15 cellular contexts compared by ENCODE assay signal in genomic region chr6:126540161-126540560, GRCh38.
DNase-seq lines count a peak whose midpoint lies in the region; ATAC-seq and TF ChIP-seq lines count a peak whose summit lies in the region.
"Had no signal": no experiment of that assay in that cellular context is flagged by ENCODE, and none has a peak within 500 bp of the region (broad histone marks: within the 10 kb centered on the region; RNA-seq: fewer than 3 reads in every experiment).

No MANE protein-coding gene starts in this region.

- ATAC-seq in GM21786 (IDR thresholded peaks at IDR 0.05; ENCODE audit: unreplicated experiment): no peak
- ATAC-seq in psoas muscle: no peak
- ATAC-seq: A549, GM12878 had no signal

- no peak overlapping the region for H3K9ac ChIP-seq in adipocyte (ENCODE audit: low read length)

- H3K9me3 ChIP-seq in adipocyte (ENCODE audit: control insufficient read depth, low read length) (no peaks in the 10 kb centered on the region), psoas muscle (no peaks in the 10 kb centered on the region)
- H3K9me3 ChIP-seq: A549, BE2C had no signal

- H3K4me3 ChIP-seq in adipocyte (ENCODE audit: low read length): no peak overlapping the region
- H3K4me3 ChIP-seq in fibroblast of mammary gland (ENCODE audit: control insufficient read depth, low read depth, low read length): no peak overlapping the region
- no peak overlapping the region for H3K4me3 ChIP-seq in psoas muscle
- H3K4me3 ChIP-seq: A549, GM12878 had no signal

- H3K4me1 ChIP-seq in adipocyte (ENCODE audit: control insufficient read depth, insufficient read depth, low read length) (peaks cover 54% of the 10 kb centered on the region), psoas muscle (no peaks in the 10 kb centered on the region)
- H3K4me1 ChIP-seq: BE2C had no signal

- no peaks in the 10 kb centered on the region for H3K36me3 ChIP-seq in adipocyte (ENCODE audit: control insufficient read depth, insufficient read depth, low read length, severe bottlenecking)
- no peaks in the 10 kb centered on the region for H3K36me3 ChIP-seq in psoas muscle (ENCODE audit: insufficient read depth in 1 of 2, low read depth in 1 of 2)
- H3K36me3 ChIP-seq: BE2C had no signal

- H3K27ac ChIP-seq in psoas muscle: no peak overlapping the region
- H3K27ac ChIP-seq: A549, C4-2B had no signal

- DNase-seq in adipocyte (ENCODE audit: low read depth): peak; percentile 23
- peak; percentile 50 for DNase-seq in fibroblast of mammary gland (ENCODE audit: low read depth)
- DNase-seq in renal cortical epithelial cell (ENCODE audit: low read depth): peak; percentile 11
- DNase-seq in dedifferentiated amniotic fluid mesenchymal stem cell (ENCODE audit: extremely low spot score): no peak
- no peak for DNase-seq in psoas muscle
- no peak for DNase-seq in mucosa of gallbladder (ENCODE audit: low spot score)
- DNase-seq: BE2C; CD4-positive, alpha-beta memory T cell; DMS79; GOT3; H9 had no signal

- intact Hi-C loops in psoas muscle (cut with DNase I): no loop called here

- no peak for TF ChIP-seq CTCF in fibroblast of mammary gland (conservative IDR thresholded peaks at IDR 0.05; ENCODE audit: control insufficient read depth, insufficient read depth, low read depth, low read length)
- no peak for TF ChIP-seq CTCF in psoas muscle (IDR thresholded peaks at IDR 0.05)

- H3K27me3 ChIP-seq in adipocyte (replicated peaks; ENCODE audit: control insufficient read depth, insufficient read depth, low read length) (no peaks in the 10 kb centered on the region), psoas muscle (ENCODE audit: insufficient read depth in 3 of 3, low read length in 2 of 3) (no peaks in the 10 kb centered on the region)
- H3K27me3 ChIP-seq: BE2C had no signal

Comparison
In these comparisons a context has a peak if more than half of its experiments do, and no peak if none do; other contexts are left out.
1. DNase-seq: peak in adipocyte (single experiment), fibroblast of mammary gland (single experiment) and renal cortical epithelial cell (single experiment); none in dedifferentiated amniotic fluid mesenchymal stem cell (single experiment), psoas muscle (0 of 2) and mucosa of gallbladder (single experiment).